ENCODE assay signal across 3 cellular contexts in genomic region chr11:569273-569885, GRCh38.
TF ChIP-seq lines count a peak whose summit lies in the region.

No MANE protein-coding gene starts in this region.

TF ChIP-seq in SK-N-SH, 30 proteins besides CTCF, POLR2A, EP300 and RAD21 (continues in another document):
- TF ChIP-seq RCOR1 (IDR thresholded peaks at IDR 0.05; ENCODE audit: low read length) = no peak
- TF ChIP-seq, protein P1, sequence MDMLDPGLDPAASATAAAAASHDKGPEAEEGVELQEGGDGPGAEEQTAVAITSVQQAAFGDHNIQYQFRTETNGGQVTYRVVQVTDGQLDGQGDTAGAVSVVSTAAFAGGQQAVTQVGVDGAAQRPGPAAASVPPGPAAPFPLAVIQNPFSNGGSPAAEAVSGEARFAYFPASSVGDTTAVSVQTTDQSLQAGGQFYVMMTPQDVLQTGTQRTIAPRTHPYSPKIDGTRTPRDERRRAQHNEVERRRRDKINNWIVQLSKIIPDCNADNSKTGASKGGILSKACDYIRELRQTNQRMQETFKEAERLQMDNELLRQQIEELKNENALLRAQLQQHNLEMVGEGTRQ (IDR thresholded peaks at IDR 0.05; ENCODE audit: borderline replicate concordance, low read depth, low read length) = no peak
- TF ChIP-seq RFX5 (IDR thresholded peaks at IDR 0.05; ENCODE audit: low read length) = no peak
- no peak for TF ChIP-seq SMC3 (IDR thresholded peaks at IDR 0.05; ENCODE audit: low read depth, low read length)
- no peak for TF ChIP-seq RXRA (IDR thresholded peaks at IDR 0.05; ENCODE audit: borderline replicate concordance, low read depth)
- no peak for TF ChIP-seq GATA2 (CRISPR knock-in tag; IDR thresholded peaks at IDR 0.05)
- no peak for TF ChIP-seq NFIC (IDR thresholded peaks at IDR 0.05; ENCODE audit: borderline replicate concordance)
- no peak for TF ChIP-seq CHD2 (IDR thresholded peaks at IDR 0.05; ENCODE audit: low read length, partially characterized antibody)
- TF ChIP-seq MEF2A (IDR thresholded peaks at IDR 0.05; ENCODE audit: borderline replicate concordance, low read depth) = no peak
- no peak for TF ChIP-seq MAX (IDR thresholded peaks at IDR 0.05; ENCODE audit: low read depth)
- no peak for TF ChIP-seq JUND (IDR thresholded peaks at IDR 0.05)
- TF ChIP-seq NRF1 (IDR thresholded peaks at IDR 0.05; ENCODE audit: low read depth, low read length) = no peak
- no peak for TF ChIP-seq MXI1 (IDR thresholded peaks at IDR 0.05; ENCODE audit: low read depth, low read length)
- TF ChIP-seq, protein P2, sequence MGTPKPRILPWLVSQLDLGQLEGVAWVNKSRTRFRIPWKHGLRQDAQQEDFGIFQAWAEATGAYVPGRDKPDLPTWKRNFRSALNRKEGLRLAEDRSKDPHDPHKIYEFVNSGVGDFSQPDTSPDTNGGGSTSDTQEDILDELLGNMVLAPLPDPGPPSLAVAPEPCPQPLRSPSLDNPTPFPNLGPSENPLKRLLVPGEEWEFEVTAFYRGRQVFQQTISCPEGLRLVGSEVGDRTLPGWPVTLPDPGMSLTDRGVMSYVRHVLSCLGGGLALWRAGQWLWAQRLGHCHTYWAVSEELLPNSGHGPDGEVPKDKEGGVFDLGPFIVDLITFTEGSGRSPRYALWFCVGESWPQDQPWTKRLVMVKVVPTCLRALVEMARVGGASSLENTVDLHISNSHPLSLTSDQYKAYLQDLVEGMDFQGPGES (IDR thresholded peaks at IDR 0.05; ENCODE audit: low read depth, low read length) = no peak
- no peak for TF ChIP-seq POLR2AphosphoS5 (IDR thresholded peaks at IDR 0.05; ENCODE audit: low read depth, low read length)
- TF ChIP-seq YY1 (IDR thresholded peaks at IDR 0.05; ENCODE audit: low read depth) = no peak
- TF ChIP-seq ZBTB33 (IDR thresholded peaks at IDR 0.05; ENCODE audit: borderline replicate concordance, low read depth) = no peak
- TF ChIP-seq TAF1 (IDR thresholded peaks at IDR 0.05; ENCODE audit: borderline replicate concordance, low read depth, low read length) = no peak

TF ChIP-seq in SK-N-SH treated with all-trans-retinoic acid at 6 μM for 48 hours, 23 proteins besides CTCF, POLR2A, EP300 and RAD21:
- no peak for TF ChIP-seq TCF4 (CRISPR knock-in tag; IDR thresholded peaks at IDR 0.05; ENCODE audit: borderline replicate concordance)
- TF ChIP-seq ZNF70 (CRISPR knock-in tag; IDR thresholded peaks at IDR 0.05) = no peak
- no peak for TF ChIP-seq TOX (CRISPR knock-in tag; IDR thresholded peaks at IDR 0.05; ENCODE audit: borderline replicate concordance)
- no peak for TF ChIP-seq CREB5 (CRISPR knock-in tag; IDR thresholded peaks at IDR 0.05; ENCODE audit: low read depth)
- TF ChIP-seq ZFP30 (CRISPR knock-in tag; IDR thresholded peaks at IDR 0.05) = no peak
- no peak for TF ChIP-seq CSDC2 (CRISPR knock-in tag; IDR thresholded peaks at IDR 0.05)
- TF ChIP-seq ZC3H10 (CRISPR knock-in tag; IDR thresholded peaks at IDR 0.05) = no peak
- TF ChIP-seq ESRRG (CRISPR knock-in tag; IDR thresholded peaks at IDR 0.05) = no peak
- TF ChIP-seq PPARA (CRISPR knock-in tag; IDR thresholded peaks at IDR 0.05; ENCODE audit: borderline replicate concordance) = no peak
- no peak for TF ChIP-seq ARNTL (CRISPR knock-in tag; IDR thresholded peaks at IDR 0.05; ENCODE audit: borderline replicate concordance, low read depth)
- TF ChIP-seq ZNF8 (CRISPR knock-in tag; IDR thresholded peaks at IDR 0.05) = no peak
- TF ChIP-seq BACH2 (CRISPR knock-in tag; IDR thresholded peaks at IDR 0.05; ENCODE audit: borderline replicate concordance) = no peak
- TF ChIP-seq, protein P3, sequence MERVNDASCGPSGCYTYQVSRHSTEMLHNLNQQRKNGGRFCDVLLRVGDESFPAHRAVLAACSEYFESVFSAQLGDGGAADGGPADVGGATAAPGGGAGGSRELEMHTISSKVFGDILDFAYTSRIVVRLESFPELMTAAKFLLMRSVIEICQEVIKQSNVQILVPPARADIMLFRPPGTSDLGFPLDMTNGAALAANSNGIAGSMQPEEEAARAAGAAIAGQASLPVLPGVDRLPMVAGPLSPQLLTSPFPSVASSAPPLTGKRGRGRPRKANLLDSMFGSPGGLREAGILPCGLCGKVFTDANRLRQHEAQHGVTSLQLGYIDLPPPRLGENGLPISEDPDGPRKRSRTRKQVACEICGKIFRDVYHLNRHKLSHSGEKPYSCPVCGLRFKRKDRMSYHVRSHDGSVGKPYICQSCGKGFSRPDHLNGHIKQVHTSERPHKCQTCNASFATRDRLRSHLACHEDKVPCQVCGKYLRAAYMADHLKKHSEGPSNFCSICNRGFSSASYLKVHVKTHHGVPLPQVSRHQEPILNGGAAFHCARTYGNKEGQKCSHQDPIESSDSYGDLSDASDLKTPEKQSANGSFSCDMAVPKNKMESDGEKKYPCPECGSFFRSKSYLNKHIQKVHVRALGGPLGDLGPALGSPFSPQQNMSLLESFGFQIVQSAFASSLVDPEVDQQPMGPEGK (CRISPR knock-in tag; IDR thresholded peaks at IDR 0.05; ENCODE audit: borderline replicate concordance) = no peak
- no peak for TF ChIP-seq OSR1 (CRISPR knock-in tag; IDR thresholded peaks at IDR 0.05)

TF ChIP-seq in GM12878, 131 proteins besides CTCF, POLR2A, EP300 and RAD21:
- TF ChIP-seq NFYA (IDR thresholded peaks at IDR 0.05; ENCODE audit: borderline replicate concordance, low read depth, low read length) = no peak
- no peak for TF ChIP-seq GATAD2B (conservative IDR thresholded peaks at IDR 0.05; ENCODE audit: low read depth)
- TF ChIP-seq ZBTB40 (IDR thresholded peaks at IDR 0.05; ENCODE audit: borderline replicate concordance) = 0 out of 2 replicates have a peak, but pooled peaks have one; percentile 23
- peak; percentile 50 for TF ChIP-seq NR2F1 (conservative IDR thresholded peaks at IDR 0.05)
- no peak for TF ChIP-seq ESRRA (IDR thresholded peaks at IDR 0.05; ENCODE audit: low read length)
- peak; percentile 64 for TF ChIP-seq MLLT1 (IDR thresholded peaks at IDR 0.05)
